ENCODE assay signal across 1 cellular context in the genomic region with DNA sequence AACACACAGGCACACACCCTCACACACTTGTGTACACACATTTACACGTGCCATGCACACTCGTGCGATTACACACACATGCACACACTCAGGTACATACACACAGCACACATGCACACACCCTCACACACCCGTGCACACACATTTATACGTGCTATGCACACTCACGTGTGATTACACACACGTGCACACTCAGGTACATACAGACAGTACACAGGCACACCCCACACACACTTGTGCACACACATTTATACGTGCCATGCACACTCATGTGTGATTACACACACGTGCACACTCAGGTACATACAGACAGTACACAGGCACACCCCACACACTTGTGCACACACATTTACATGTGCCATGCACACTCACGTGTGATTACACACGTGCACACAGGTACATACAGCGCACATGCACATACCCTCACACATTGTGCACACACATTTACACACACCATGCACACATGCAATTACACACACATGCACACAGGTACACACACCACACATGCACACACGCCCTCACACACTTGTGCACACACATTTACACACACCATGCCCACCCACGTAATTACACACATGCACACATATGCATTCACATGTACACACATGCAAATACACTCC.
TF ChIP-seq lines count a peak whose summit lies in the region.

No MANE protein-coding gene starts in this region.

TF ChIP-seq in H1, 55 proteins besides CTCF, POLR2A, EP300 and RAD21:
- TF ChIP-seq EGR1 (IDR thresholded peaks at IDR 0.05; ENCODE audit: borderline replicate concordance, low read depth, low read length) = no peak
- no peak for TF ChIP-seq RBBP5 (IDR thresholded peaks at IDR 0.05; ENCODE audit: borderline replicate concordance, low read depth, low read length)
